In the genomic region with DNA sequence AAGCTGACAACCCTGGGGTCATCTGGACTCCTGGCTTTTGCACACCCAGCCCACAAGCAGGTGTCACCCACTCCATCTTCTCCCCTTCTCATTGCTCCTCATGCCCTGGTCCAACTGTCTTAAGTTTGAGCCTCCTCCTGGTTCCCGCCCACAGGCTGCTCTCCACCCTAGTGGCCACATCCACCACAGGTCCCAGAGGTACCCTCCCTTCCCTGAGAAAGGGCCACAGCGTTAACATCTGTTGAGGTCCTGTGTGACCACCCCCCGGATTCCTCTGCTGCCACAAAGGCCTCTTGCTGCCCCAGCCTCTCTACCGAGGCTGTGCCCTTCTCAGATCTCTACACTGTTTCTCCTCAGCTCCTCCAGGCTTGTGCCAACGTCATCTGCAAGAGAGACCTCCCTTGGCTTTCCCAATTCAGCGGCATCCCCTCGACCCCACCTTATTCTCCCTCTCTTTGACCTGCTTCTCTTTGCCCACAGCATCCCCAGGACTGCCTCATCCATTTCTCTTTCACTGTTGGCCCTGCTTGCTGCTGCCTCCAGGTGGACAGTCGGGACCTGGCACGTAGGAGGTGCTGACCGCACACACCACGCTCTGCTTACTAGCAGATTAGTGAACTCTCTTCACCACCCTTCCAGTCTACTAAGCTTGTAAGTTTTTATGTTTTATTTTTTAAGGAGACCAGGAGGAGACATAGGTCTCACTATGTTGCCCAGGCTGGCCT, we compare ENCODE assay signal across 1 cellular context.
TF ChIP-seq lines count a peak whose summit lies in the region.

No MANE protein-coding gene starts in this region.

TF ChIP-seq in HCT116, 20 proteins besides CTCF, POLR2A, EP300 and RAD21 (continued from another document):
- TF ChIP-seq EZH2phosphoT487 (IDR thresholded peaks at IDR 0.05; ENCODE audit: borderline replicate concordance) (no peak), CEBPB (IDR thresholded peaks at IDR 0.05; ENCODE audit: low read depth) (no peak), POLR2AphosphoS5 (IDR thresholded peaks at IDR 0.05; ENCODE audit: low read depth, low read length) (no peak), SIN3A (IDR thresholded peaks at IDR 0.05; ENCODE audit: low read depth) (no peak), TCF7L2 (IDR thresholded peaks at IDR 0.05; ENCODE audit: borderline replicate concordance, extremely low read depth, insufficient read depth, insufficient read length) (no peak)
TF ChIP-seq in HCT116: peak in this region for 0.
